ENCODE assay signal across 32 cellular contexts in genomic region chr15:31781261-31781660, GRCh38.
"Had no signal": no experiment of that assay in that cellular context is flagged by ENCODE, and none has a peak within 500 bp of the region (broad histone marks: within the 10 kb centered on the region; RNA-seq: fewer than 3 reads in every experiment).

No MANE protein-coding gene starts in this region.

- H3K9me3 ChIP-seq: adrenal gland, body of pancreas, esophagus squamous epithelium, gastroesophageal sphincter had no signal

- H3K9me3 Mint-ChIP-seq: activated CD4-positive, alpha-beta memory T cell treated with anti-CD3 and anti-CD28 coated beads for 36 hours; activated CD4-positive, alpha-beta T cell treated with anti-CD3 and anti-CD28 coated beads, Interleukin-2, amount 10 ng/mL, durations not matched to agents 24 days and 14 days; activated naive CD4-positive, alpha-beta T cell treated with anti-CD3 and anti-CD28 coated beads for 36 hours; activated naive CD4-positive, alpha-beta T cell treated with anti-CD3 and anti-CD28 coated beads, Interleukin-2, amount 50 U/mL, for 24 hours; activated naive CD8-positive, alpha-beta T cell treated with anti-CD3 and anti-CD28 coated beads for 36 hours; activated naive CD8-positive, alpha-beta T cell treated with anti-CD3 and anti-CD28 coated beads, Interleukin-2, amount 50 U/mL, for 24 hours; activated T-helper 1 cell treated with anti-CD3 and anti-CD28 coated beads, Interleukin-12 subunit alpha, Interleukin-12 subunit beta, Interleukin-2, Interleukin-4 antibody, amounts not matched to agents 30 ng/mL and 10 ng/mL and 1 ng/mL, durations not matched to agents 14 hours and 24 hours and 36 hours; activated T-helper 2 cell treated with anti-CD3 and anti-CD28 coated beads, Interferon-gamma antibody, Interleukin-2, Interleukin-4, amounts not matched to agents 10 μg/mL and 5 μg/mL and 100 μg/mL, durations not matched to agents 14 hours and 24 hours and 36 hours; effector memory CD8-positive, alpha-beta T cell had no signal

- FAIRE-seq: colon had no signal

- H3K36me3 ChIP-seq: adrenal gland, esophagus squamous epithelium, gastroesophageal sphincter had no signal

- H3K27ac Mint-ChIP-seq: activated CD4-positive, alpha-beta memory T cell treated with anti-CD3 and anti-CD28 coated beads for 36 hours; activated CD4-positive, alpha-beta T cell treated with anti-CD3 and anti-CD28 coated beads for 36 hours; activated CD4-positive, alpha-beta T cell treated with anti-CD3 and anti-CD28 coated beads, Interleukin-2, amount 10 ng/mL, durations not matched to agents 24 days and 14 days; activated CD8-positive, alpha-beta memory T cell treated with anti-CD3 and anti-CD28 coated beads, Interleukin-2, amount 10 ng/mL, durations not matched to agents 7 days and 5 days; activated CD8-positive, alpha-beta T cell treated with anti-CD3 and anti-CD28 coated beads, Interleukin-2, amount 10 ng/mL, durations not matched to agents 7 days and 5 days; activated naive CD4-positive, alpha-beta T cell treated with anti-CD3 and anti-CD28 coated beads for 36 hours; activated naive CD4-positive, alpha-beta T cell treated with anti-CD3 and anti-CD28 coated beads, Interleukin-2, amount 50 U/mL, for 24 hours; activated naive CD8-positive, alpha-beta T cell treated with anti-CD3 and anti-CD28 coated beads for 36 hours; activated naive CD8-positive, alpha-beta T cell treated with anti-CD3 and anti-CD28 coated beads, Interleukin-2, amount 50 U/mL, for 24 hours; activated T-helper 1 cell treated with anti-CD3 and anti-CD28 coated beads, Interleukin-12 subunit alpha, Interleukin-12 subunit beta, Interleukin-2, Interleukin-4 antibody, amounts not matched to agents 30 ng/mL and 10 ng/mL and 1 ng/mL, durations not matched to agents 14 hours and 24 hours and 36 hours; activated T-helper 2 cell treated with anti-CD3 and anti-CD28 coated beads, Interferon-gamma antibody, Interleukin-2, Interleukin-4, amounts not matched to agents 10 μg/mL and 5 μg/mL and 100 μg/mL, durations not matched to agents 14 hours and 24 hours and 36 hours; effector memory CD8-positive, alpha-beta T cell had no signal

- H3K27me3 ChIP-seq: adrenal gland, body of pancreas, esophagus squamous epithelium, gastroesophageal sphincter had no signal

- H3K27me3 Mint-ChIP-seq: activated CD4-positive, alpha-beta T cell treated with anti-CD3 and anti-CD28 coated beads for 36 hours; activated CD4-positive, alpha-beta T cell treated with anti-CD3 and anti-CD28 coated beads, Interleukin-2, amount 10 ng/mL, durations not matched to agents 24 days and 14 days; activated CD8-positive, alpha-beta memory T cell treated with anti-CD3 and anti-CD28 coated beads, Interleukin-2, amount 10 ng/mL, durations not matched to agents 7 days and 5 days; activated naive CD8-positive, alpha-beta T cell treated with anti-CD3 and anti-CD28 coated beads, Interleukin-2, amount 50 U/mL, for 24 hours had no signal

- H3K4me3 ChIP-seq: adrenal gland, body of pancreas, esophagus squamous epithelium, gastroesophageal sphincter had no signal

- H3K27ac ChIP-seq: adrenal gland, body of pancreas, esophagus squamous epithelium, gastroesophageal sphincter had no signal

- H3K36me3 Mint-ChIP-seq: activated CD4-positive, alpha-beta memory T cell treated with anti-CD3 and anti-CD28 coated beads for 36 hours; activated CD8-positive, alpha-beta memory T cell treated with anti-CD3 and anti-CD28 coated beads, Interleukin-2, amount 10 ng/mL, durations not matched to agents 7 days and 5 days; activated naive CD4-positive, alpha-beta T cell treated with anti-CD3 and anti-CD28 coated beads, Interleukin-2, amount 50 U/mL, for 24 hours; activated naive CD8-positive, alpha-beta T cell treated with anti-CD3 and anti-CD28 coated beads for 36 hours had no signal

- DNase-seq: activated CD4-positive, alpha-beta memory T cell treated with anti-CD3 and anti-CD28 coated beads for 36 hours; activated CD4-positive, alpha-beta T cell treated with anti-CD3 and anti-CD28 coated beads for 36 hours; activated CD4-positive, alpha-beta T cell treated with anti-CD3 and anti-CD28 coated beads, Interleukin-2, amount 10 ng/mL, durations not matched to agents 24 days and 14 days; activated CD4-positive, CD25-positive, alpha-beta regulatory T cell; activated CD4-positive, CD25-positive, alpha-beta regulatory T cell treated with anti-CD3 and anti-CD28 coated beads, Interleukin-2, amount 50 U/mL, for 72 hours; activated CD8-positive, alpha-beta memory T cell treated with anti-CD3 and anti-CD28 coated beads, Interleukin-2, amount 10 ng/mL, durations not matched to agents 7 days and 5 days; activated CD8-positive, alpha-beta memory T cell treated with anti-CD3 and anti-CD28 coated beads, Interleukin-2, amount 50 U/mL, for 4 hours; activated CD8-positive, alpha-beta T cell treated with anti-CD3 and anti-CD28 coated beads, Interleukin-2, amount 10 ng/mL, durations not matched to agents 7 days and 5 days; activated effector memory CD4-positive, alpha-beta T cell treated with anti-CD3 and anti-CD28 coated beads, Interleukin-2, amount 50 U/mL, for 16 hours; activated naive CD4-positive, alpha-beta T cell treated with anti-CD3 and anti-CD28 coated beads for 36 hours; activated naive CD8-positive, alpha-beta T cell treated with anti-CD3 and anti-CD28 coated beads for 36 hours; activated naive CD8-positive, alpha-beta T cell treated with anti-CD3 and anti-CD28 coated beads, Interleukin-2, amount 50 U/mL, for 24 hours; activated T-cell treated with anti-CD3 and anti-CD28 coated beads, Interleukin-2, amount 50 U/mL, for 1 hour; activated T-cell treated with anti-CD3 and anti-CD28 coated beads, Interleukin-2, amount 50 U/mL, for 48 hours; adrenal gland; amygdala; aorta; body of pancreas; caudate nucleus; cortex of kidney; dermis blood vessel endothelial cell; effector CD4-positive, alpha-beta T cell; effector memory CD8-positive, alpha-beta T cell; erythroblast; esophagus squamous epithelium; foreskin melanocyte; T-helper 2 cell had no signal

- H3K4me1 ChIP-seq: adrenal gland, body of pancreas, esophagus squamous epithelium, gastroesophageal sphincter had no signal

- H3K4me1 Mint-ChIP-seq: activated CD4-positive, alpha-beta T cell treated with anti-CD3 and anti-CD28 coated beads for 36 hours; activated CD4-positive, alpha-beta T cell treated with anti-CD3 and anti-CD28 coated beads, Interleukin-2, amount 10 ng/mL, durations not matched to agents 24 days and 14 days; activated CD8-positive, alpha-beta memory T cell treated with anti-CD3 and anti-CD28 coated beads, Interleukin-2, amount 10 ng/mL, durations not matched to agents 7 days and 5 days; activated naive CD4-positive, alpha-beta T cell treated with anti-CD3 and anti-CD28 coated beads, Interleukin-2, amount 50 U/mL, for 24 hours; activated naive CD8-positive, alpha-beta T cell treated with anti-CD3 and anti-CD28 coated beads for 36 hours; activated naive CD8-positive, alpha-beta T cell treated with anti-CD3 and anti-CD28 coated beads, Interleukin-2, amount 50 U/mL, for 24 hours had no signal

- ATAC-seq: activated CD4-positive, alpha-beta T cell treated with anti-CD3 and anti-CD28 coated beads for 36 hours; activated CD8-positive, alpha-beta memory T cell treated with anti-CD3 and anti-CD28 coated beads, Interleukin-2, amount 10 ng/mL, durations not matched to agents 7 days and 5 days; activated CD8-positive, alpha-beta T cell treated with anti-CD3 and anti-CD28 coated beads, Interleukin-2, amount 10 ng/mL, durations not matched to agents 7 days and 5 days; activated naive CD8-positive, alpha-beta T cell treated with anti-CD3 and anti-CD28 coated beads, Interleukin-2, amount 50 U/mL, for 24 hours; body of pancreas; effector memory CD8-positive, alpha-beta T cell; gastroesophageal sphincter had no signal

- H3K4me3 Mint-ChIP-seq: activated CD4-positive, alpha-beta memory T cell treated with anti-CD3 and anti-CD28 coated beads for 36 hours; activated CD4-positive, alpha-beta T cell treated with anti-CD3 and anti-CD28 coated beads for 36 hours; activated CD4-positive, alpha-beta T cell treated with anti-CD3 and anti-CD28 coated beads, Interleukin-2, amount 10 ng/mL, durations not matched to agents 24 days and 14 days; activated CD8-positive, alpha-beta memory T cell treated with anti-CD3 and anti-CD28 coated beads, Interleukin-2, amount 10 ng/mL, durations not matched to agents 7 days and 5 days; activated CD8-positive, alpha-beta T cell treated with anti-CD3 and anti-CD28 coated beads, Interleukin-2, amount 10 ng/mL, durations not matched to agents 7 days and 5 days; activated naive CD4-positive, alpha-beta T cell treated with anti-CD3 and anti-CD28 coated beads for 36 hours; activated naive CD4-positive, alpha-beta T cell treated with anti-CD3 and anti-CD28 coated beads, Interleukin-2, amount 50 U/mL, for 24 hours; activated naive CD8-positive, alpha-beta T cell treated with anti-CD3 and anti-CD28 coated beads for 36 hours; activated naive CD8-positive, alpha-beta T cell treated with anti-CD3 and anti-CD28 coated beads, Interleukin-2, amount 50 U/mL, for 24 hours; activated T-helper 1 cell treated with anti-CD3 and anti-CD28 coated beads, Interleukin-12 subunit alpha, Interleukin-12 subunit beta, Interleukin-2, Interleukin-4 antibody, amounts not matched to agents 30 ng/mL and 10 ng/mL and 1 ng/mL, durations not matched to agents 14 hours and 24 hours and 36 hours; effector memory CD8-positive, alpha-beta T cell had no signal
